19 cellular contexts compared by ENCODE assay signal in the genomic region with DNA sequence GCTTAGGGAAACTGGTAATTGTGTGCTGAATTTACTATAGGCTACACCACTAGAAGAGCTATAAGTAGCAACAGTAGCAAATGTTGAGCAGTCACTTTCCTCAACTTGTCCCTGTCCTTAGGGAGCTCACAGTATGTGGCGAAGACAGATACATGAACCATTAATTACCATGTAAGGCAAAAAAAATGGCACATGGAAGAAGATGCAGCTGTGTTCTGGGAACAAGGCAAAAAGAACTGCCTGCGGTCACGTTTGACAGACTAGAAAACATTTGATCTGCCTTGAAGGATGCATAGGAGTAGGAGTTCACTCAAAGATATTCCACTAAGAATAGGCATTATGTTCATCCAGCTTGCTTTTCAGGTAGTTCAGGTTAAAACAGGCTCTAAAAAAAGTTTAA. TPM values are rescaled to one million over a fixed set of nuclear protein-coding genes. Genes with fewer than 3 reads are reported as not detected.
A peak's percentile ranks its signal among the peaks of the same experiment; 100 is the strongest.
DNase-seq lines count a peak whose midpoint lies in the region; FAIRE-seq and TF ChIP-seq lines count a peak whose summit lies in the region.
"Had no signal": no experiment of that assay in that cellular context is flagged by ENCODE, and none has a peak within 500 bp of the region (broad histone marks: within the 10 kb centered on the region; RNA-seq: fewer than 3 reads in every experiment).

No MANE protein-coding gene starts in this region.

- H3K79me2 ChIP-seq in ACC112 (ENCODE audit: control insufficient read depth, insufficient read depth, low read length, unreplicated experiment) (no peaks in the 10 kb centered on the region), DOHH2 (ENCODE audit: control insufficient read depth, low read length) (no peaks in the 10 kb centered on the region)

- no peaks in the 10 kb centered on the region for H3K9me2 ChIP-seq in DOHH2 (replicated peaks; ENCODE audit: control insufficient read depth, low read length)

- FAIRE-seq in bronchial epithelial cell (lab: Jason Lieb, UNC), result peak; percentile 28

- no peaks in the 10 kb centered on the region for H4K20me1 ChIP-seq in DOHH2 (ENCODE audit: control insufficient read depth, insufficient read depth, low read depth, low read length)

- H3K4me3 ChIP-seq in ACC112 (ENCODE audit: low read depth, low read length) (no peak overlapping the region), DOHH2 (ENCODE audit: low read length) (no peak overlapping the region), bronchial epithelial cell (ENCODE audit: low read depth, low read length) (no peak overlapping the region)
- H3K4me3 ChIP-seq: K562, lower lobe of right lung, MG63, mucosa of descending colon, neural progenitor cell, upper lobe of right lung had no signal

- no peaks in the 10 kb centered on the region for H3K27me3 ChIP-seq in ACC112 (ENCODE audit: insufficient read depth, low read length)
- H3K27me3 ChIP-seq in DOHH2 (ENCODE audit: control insufficient read depth, low read length), result no peaks in the 10 kb centered on the region
- H3K27me3 ChIP-seq in bronchial epithelial cell (ENCODE audit: control insufficient read depth, insufficient read depth, low read length), result no peaks in the 10 kb centered on the region
- H3K27me3 ChIP-seq: MG63, neural progenitor cell, upper lobe of right lung had no signal

- DNase-seq in bronchial epithelial cell (ENCODE audit: low read depth) (no peak), pons (ENCODE audit: low spot score) (peak; percentile 12), midbrain (lab: John Stamatoyannopoulos, UW) (no peak), HUDEP-2 (lab: John Stamatoyannopoulos, UW; ENCODE audit: unreplicated experiment in 76 of 76) (no peak), ecto neural progenitor cell (ENCODE audit: low spot score) (no peak)
- DNase-seq: lower lobe of right lung, upper lobe of right lung had no signal

- H3K9me3 ChIP-seq in DOHH2 (ENCODE audit: control insufficient read depth, insufficient read depth, low read length), result no peaks in the 10 kb centered on the region
- H3K9me3 ChIP-seq: lower lobe of right lung, MG63, mucosa of descending colon, upper lobe of right lung had no signal

- H3K4me1 ChIP-seq in ACC112 (ENCODE audit: control insufficient read depth, insufficient read depth, low read length, unreplicated experiment), result no peaks in the 10 kb centered on the region
- peaks cover 35% of the 10 kb centered on the region for H3K4me1 ChIP-seq in DOHH2 (ENCODE audit: control insufficient read depth, low read length)

- H3K4me2 ChIP-seq in DOHH2 (ENCODE audit: low read length), result peak overlapping the region; percentile 52; the same call in 1 of the 2 replicates
- H3K4me2 ChIP-seq: neural progenitor cell had no signal

- H3K36me3 ChIP-seq in ACC112 (ENCODE audit: insufficient read depth, low read length), result no peaks in the 10 kb centered on the region
- no peaks in the 10 kb centered on the region for H3K36me3 ChIP-seq in DOHH2 (ENCODE audit: control insufficient read depth, low read length)
- H3K36me3 ChIP-seq in bronchial epithelial cell (ENCODE audit: control insufficient read depth, insufficient read depth, low read length), result no peaks in the 10 kb centered on the region
- H3K36me3 ChIP-seq: lower lobe of right lung, MG63, neural progenitor cell, upper lobe of right lung had no signal

- H3K27ac ChIP-seq in ACC112 (ENCODE audit: low read depth, low read length), result no peak overlapping the region
- no peak overlapping the region for H3K27ac ChIP-seq in DOHH2 (ENCODE audit: low read depth, low read length)
- H3K27ac ChIP-seq: lower lobe of right lung, neural progenitor cell, upper lobe of right lung had no signal

- H3F3A ChIP-seq in DOHH2 (ENCODE audit: control insufficient read depth, insufficient read depth), result no peaks in the 10 kb centered on the region

- TF ChIP-seq CTCF in DOHH2 (IDR thresholded peaks at IDR 0.05; ENCODE audit: low read depth, low read length, poor library complexity, severe bottlenecking), result no peak
- TF ChIP-seq CTCF in bronchial epithelial cell (IDR thresholded peaks at IDR 0.05; ENCODE audit: insufficient read depth, low read length, severe bottlenecking), result no peak

- H2AFZ ChIP-seq in ACC112 (ENCODE audit: low read length, unreplicated experiment), result peak overlapping the region; percentile 16
- H2AFZ ChIP-seq: neural progenitor cell had no signal

RNA-seq across cellular contexts. Expression of gene IFNG-AS1, which starts 46.5 kb away (rescaled TPM):
- not detected in 2 replicates for total RNA-seq in bronchial epithelial cell
- total RNA-seq: activated CD4-positive, alpha-beta T cell treated with anti-CD3 and anti-CD28 coated beads, Interleukin-2, amount 10 ng/mL, durations not matched to agents 7 days and 5 days; dermis microvascular lymphatic vessel endothelial cell; fibroblast of lung; HT-29; K562; lower lobe of right lung; pulmonary artery endothelial cell; upper lobe of right lung; WTC11 had no signal
